19 cellular contexts compared by ENCODE assay signal in genomic region chr21:32777269-32777668, GRCh38.
"Had no signal": no experiment of that assay in that cellular context is flagged by ENCODE, and none has a peak within 500 bp of the region (broad histone marks: within the 10 kb centered on the region; RNA-seq: fewer than 3 reads in every experiment).

No MANE protein-coding gene starts in this region.

- H3K27ac ChIP-seq: cardiac muscle cell, esophagus squamous epithelium, heart left ventricle, stomach, suprapubic skin, transverse colon had no signal

- H3K4me3 ChIP-seq: cardiac muscle cell, esophagus squamous epithelium, heart left ventricle, stomach, suprapubic skin, transverse colon had no signal

- H3K9me3 ChIP-seq: esophagus squamous epithelium, heart left ventricle, stomach, suprapubic skin, transverse colon had no signal

- H3K9me3 Mint-ChIP-seq: activated naive CD8-positive, alpha-beta T cell treated with anti-CD3 and anti-CD28 coated beads, Interleukin-2, amount 10 ng/mL, durations not matched to agents 7 days and 5 days; activated T-helper 1 cell treated with anti-CD3 and anti-CD28 coated beads, Interleukin-12 subunit alpha, Interleukin-12 subunit beta, Interleukin-2, Interleukin-4 antibody, amounts not matched to agents 30 ng/mL and 10 ng/mL and 1 ng/mL, durations not matched to agents 14 hours and 24 hours and 36 hours; endodermal cell; natural killer cell had no signal

- H3K4me3 Mint-ChIP-seq: activated naive CD8-positive, alpha-beta T cell treated with anti-CD3 and anti-CD28 coated beads, Interleukin-2, amount 10 ng/mL, durations not matched to agents 7 days and 5 days; activated T-helper 1 cell treated with anti-CD3 and anti-CD28 coated beads, Interleukin-12 subunit alpha, Interleukin-12 subunit beta, Interleukin-2, Interleukin-4 antibody, amounts not matched to agents 30 ng/mL and 10 ng/mL and 1 ng/mL, durations not matched to agents 14 hours and 24 hours and 36 hours; endodermal cell; natural killer cell had no signal

- ATAC-seq: heart left ventricle, left cardiac atrium, natural killer cell had no signal

- H3K36me3 Mint-ChIP-seq: natural killer cell had no signal

- H3K27ac Mint-ChIP-seq: activated naive CD8-positive, alpha-beta T cell treated with anti-CD3 and anti-CD28 coated beads, Interleukin-2, amount 10 ng/mL, durations not matched to agents 7 days and 5 days; activated T-helper 1 cell treated with anti-CD3 and anti-CD28 coated beads, Interleukin-12 subunit alpha, Interleukin-12 subunit beta, Interleukin-2, Interleukin-4 antibody, amounts not matched to agents 30 ng/mL and 10 ng/mL and 1 ng/mL, durations not matched to agents 14 hours and 24 hours and 36 hours; endodermal cell; natural killer cell; progenitor cell of endocrine pancreas had no signal

- H3K27me3 ChIP-seq: cardiac muscle cell, esophagus squamous epithelium, heart left ventricle, stomach, suprapubic skin, transverse colon had no signal

- H3K4me1 Mint-ChIP-seq: endodermal cell had no signal

- DNase-seq: activated CD4-positive, CD25-positive, alpha-beta regulatory T cell treated with anti-CD3 and anti-CD28 coated beads, Interleukin-2, amount 50 U/mL, for 72 hours; activated gamma-delta T cell treated with Interleukin-2 at 50 U/mL for 16 hours; activated naive CD8-positive, alpha-beta T cell treated with anti-CD3 and anti-CD28 coated beads, Interleukin-2, amount 10 ng/mL, durations not matched to agents 7 days and 5 days; cortex of kidney; endodermal cell; esophagus squamous epithelium; heart left ventricle; islet precursor cell; left cardiac atrium; midbrain; natural killer cell; retina; stimulated activated CD4-positive, alpha-beta T cell treated with anti-CD3 and anti-CD28 coated beads, Interleukin-4, amount 100 ng/mL, for 24 hours; stomach; transverse colon had no signal

- H3K27me3 Mint-ChIP-seq: activated naive CD8-positive, alpha-beta T cell treated with anti-CD3 and anti-CD28 coated beads, Interleukin-2, amount 10 ng/mL, durations not matched to agents 7 days and 5 days; progenitor cell of endocrine pancreas had no signal
